In genomic region chr5:158451203-158451982, GRCh38 we compare ENCODE assay signal across 1 cellular context.
A peak's percentile ranks its signal among the peaks of the same experiment; 100 is the strongest.
TF ChIP-seq lines count a peak whose summit lies in the region.

No MANE protein-coding gene starts in this region.

TF ChIP-seq in SK-N-SH, 30 proteins besides CTCF, POLR2A, EP300 and RAD21 (continued from another document):
- peak; percentile 90 for TF ChIP-seq TCF12 (IDR thresholded peaks at IDR 0.05)
- TF ChIP-seq FOSL2 (IDR thresholded peaks at IDR 0.05; ENCODE audit: borderline replicate concordance, low read depth), result peak; percentile 18; the same call in 1 of the 2 replicates
- peak; percentile 83 for TF ChIP-seq JUND (IDR thresholded peaks at IDR 0.05)
- no peak for TF ChIP-seq ELF1 (IDR thresholded peaks at IDR 0.05)
- TF ChIP-seq MAX (IDR thresholded peaks at IDR 0.05; ENCODE audit: low read depth), result no peak
- TF ChIP-seq RCOR1 (IDR thresholded peaks at IDR 0.05; ENCODE audit: low read length), result peak; percentile 84
- no peak for TF ChIP-seq SMC3 (IDR thresholded peaks at IDR 0.05; ENCODE audit: low read depth, low read length)
- TF ChIP-seq GABPA (IDR thresholded peaks at IDR 0.05; ENCODE audit: low read depth), result no peak
- no peak for TF ChIP-seq MEF2A (IDR thresholded peaks at IDR 0.05; ENCODE audit: borderline replicate concordance, low read depth)
- TF ChIP-seq POLR2AphosphoS5 (IDR thresholded peaks at IDR 0.05; ENCODE audit: low read depth, low read length), result peak; percentile 38; the same call in 1 of the 2 replicates
- TF ChIP-seq RFX5 (IDR thresholded peaks at IDR 0.05; ENCODE audit: low read length), result 0 out of 2 replicates have a peak, but pooled peaks have one; percentile 26
